ENCODE assay signal across 1 cellular context in the genomic region with DNA sequence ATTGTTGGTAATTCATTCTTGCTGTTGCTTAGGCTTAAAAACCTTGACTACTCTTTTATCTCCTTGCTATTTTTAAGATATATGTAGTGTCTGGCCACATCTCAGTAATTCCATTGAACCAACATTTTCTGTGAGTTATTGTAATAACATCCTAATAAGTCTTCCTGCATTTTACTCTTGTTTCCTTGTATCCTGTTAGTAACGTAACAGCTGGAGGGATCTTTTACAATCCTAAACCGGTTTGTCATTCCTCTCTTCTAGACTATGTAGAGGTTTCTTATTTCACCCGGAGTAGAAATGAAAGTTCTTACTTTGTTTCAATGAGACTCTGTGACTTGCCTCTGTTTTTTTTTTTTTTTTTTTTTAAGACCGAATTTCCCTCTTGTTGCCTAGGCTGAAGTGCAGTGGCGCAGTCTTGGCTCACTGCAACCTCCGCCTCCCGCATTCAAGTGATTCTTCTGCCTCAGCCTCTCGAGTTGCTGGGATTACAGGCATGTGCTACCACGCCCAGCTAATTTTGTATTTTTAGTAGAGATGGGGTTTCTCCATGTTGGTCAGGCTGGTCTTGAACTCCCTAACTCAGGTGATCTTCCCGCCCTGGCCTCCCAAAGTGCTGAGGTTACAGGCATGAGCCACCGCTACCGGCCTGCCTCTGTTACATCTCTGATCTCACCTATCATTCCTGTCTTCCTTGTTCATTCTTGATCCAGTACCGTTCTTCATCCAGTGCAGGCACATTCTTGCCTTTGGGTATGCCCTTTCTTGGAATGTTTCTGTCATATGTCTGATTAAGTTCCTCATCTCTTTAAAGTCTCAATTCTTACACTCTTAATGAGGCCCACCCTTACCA.
TF ChIP-seq lines count a peak whose summit lies in the region.

No MANE protein-coding gene starts in this region.

TF ChIP-seq in SK-N-SH treated with all-trans-retinoic acid at 6 μM for 48 hours, 23 proteins besides CTCF, POLR2A, EP300 and RAD21 (continued from another document):
- TF ChIP-seq, protein P1, sequence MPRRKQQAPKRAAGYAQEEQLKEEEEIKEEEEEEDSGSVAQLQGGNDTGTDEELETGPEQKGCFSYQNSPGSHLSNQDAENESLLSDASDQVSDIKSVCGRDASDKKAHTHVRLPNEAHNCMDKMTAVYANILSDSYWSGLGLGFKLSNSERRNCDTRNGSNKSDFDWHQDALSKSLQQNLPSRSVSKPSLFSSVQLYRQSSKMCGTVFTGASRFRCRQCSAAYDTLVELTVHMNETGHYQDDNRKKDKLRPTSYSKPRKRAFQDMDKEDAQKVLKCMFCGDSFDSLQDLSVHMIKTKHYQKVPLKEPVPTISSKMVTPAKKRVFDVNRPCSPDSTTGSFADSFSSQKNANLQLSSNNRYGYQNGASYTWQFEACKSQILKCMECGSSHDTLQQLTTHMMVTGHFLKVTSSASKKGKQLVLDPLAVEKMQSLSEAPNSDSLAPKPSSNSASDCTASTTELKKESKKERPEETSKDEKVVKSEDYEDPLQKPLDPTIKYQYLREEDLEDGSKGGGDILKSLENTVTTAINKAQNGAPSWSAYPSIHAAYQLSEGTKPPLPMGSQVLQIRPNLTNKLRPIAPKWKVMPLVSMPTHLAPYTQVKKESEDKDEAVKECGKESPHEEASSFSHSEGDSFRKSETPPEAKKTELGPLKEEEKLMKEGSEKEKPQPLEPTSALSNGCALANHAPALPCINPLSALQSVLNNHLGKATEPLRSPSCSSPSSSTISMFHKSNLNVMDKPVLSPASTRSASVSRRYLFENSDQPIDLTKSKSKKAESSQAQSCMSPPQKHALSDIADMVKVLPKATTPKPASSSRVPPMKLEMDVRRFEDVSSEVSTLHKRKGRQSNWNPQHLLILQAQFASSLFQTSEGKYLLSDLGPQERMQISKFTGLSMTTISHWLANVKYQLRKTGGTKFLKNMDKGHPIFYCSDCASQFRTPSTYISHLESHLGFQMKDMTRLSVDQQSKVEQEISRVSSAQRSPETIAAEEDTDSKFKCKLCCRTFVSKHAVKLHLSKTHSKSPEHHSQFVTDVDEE (CRISPR knock-in tag; IDR thresholded peaks at IDR 0.05), result no peak
- no peak for TF ChIP-seq ISL1 (CRISPR knock-in tag; IDR thresholded peaks at IDR 0.05)
- TF ChIP-seq SNAI2 (CRISPR knock-in tag; IDR thresholded peaks at IDR 0.05), result no peak
- no peak for TF ChIP-seq CSDC2 (CRISPR knock-in tag; IDR thresholded peaks at IDR 0.05)
- TF ChIP-seq CSRNP3 (CRISPR knock-in tag; IDR thresholded peaks at IDR 0.05), result no peak
TF ChIP-seq in SK-N-SH treated with all-trans-retinoic acid at 6 μM for 48 hours: peak in this region for 0.
